Comparison of ENCODE assay signal across 1 cellular context in genomic region chr5:178112545-178112944, GRCh38.
TF ChIP-seq lines count a peak whose summit lies in the region.

No MANE protein-coding gene starts in this region.

TF ChIP-seq in K562, 482 proteins besides CTCF, POLR2A, EP300 and RAD21:
- no peak for TF ChIP-seq ZKSCAN8 (CRISPR knock-in tag; IDR thresholded peaks at IDR 0.05)
- TF ChIP-seq RFX5 (IDR thresholded peaks at IDR 0.05; ENCODE audit: low read depth, low read length), result no peak
- peak; percentile 35 for TF ChIP-seq ZNF507 (tag; conservative IDR thresholded peaks at IDR 0.05)
- TF ChIP-seq MAFK (IDR thresholded peaks at IDR 0.05; ENCODE audit: low read length), result no peak
- no peak for TF ChIP-seq HDGF (IDR thresholded peaks at IDR 0.05)
- peak; percentile 98 for TF ChIP-seq ZNF146 (CRISPR knock-in tag; IDR thresholded peaks at IDR 0.05; ENCODE audit: unreplicated experiment)
- peak in 1 of 2 experiments; percentile 47; a peak in 1 of 4 replicates for TF ChIP-seq KDM1A (IDR thresholded peaks at IDR 0.05)
- peak; percentile 74 for TF ChIP-seq RBM25 (IDR thresholded peaks at IDR 0.05; ENCODE audit: low read depth, low read length, severe bottlenecking)
- peak in 1 of 2 experiments; percentile 79; a peak in 2 of 3 replicates for TF ChIP-seq CBX3 (IDR thresholded peaks at IDR 0.05; ENCODE audit: borderline replicate concordance in 1 of 2, low read length in 2 of 2)
- TF ChIP-seq ZBTB12 (CRISPR knock-in tag; IDR thresholded peaks at IDR 0.05), result no peak
- TF ChIP-seq ATF3 (IDR thresholded peaks at IDR 0.05), result peak; percentile 64
- no peak for TF ChIP-seq ATF3 (CRISPR knock-in tag; conservative IDR thresholded peaks at IDR 0.05)
- TF ChIP-seq BCOR (IDR thresholded peaks at IDR 0.05), result peak; percentile 75
